Comparison of ENCODE assay signal across 19 cellular contexts in the genomic region with DNA sequence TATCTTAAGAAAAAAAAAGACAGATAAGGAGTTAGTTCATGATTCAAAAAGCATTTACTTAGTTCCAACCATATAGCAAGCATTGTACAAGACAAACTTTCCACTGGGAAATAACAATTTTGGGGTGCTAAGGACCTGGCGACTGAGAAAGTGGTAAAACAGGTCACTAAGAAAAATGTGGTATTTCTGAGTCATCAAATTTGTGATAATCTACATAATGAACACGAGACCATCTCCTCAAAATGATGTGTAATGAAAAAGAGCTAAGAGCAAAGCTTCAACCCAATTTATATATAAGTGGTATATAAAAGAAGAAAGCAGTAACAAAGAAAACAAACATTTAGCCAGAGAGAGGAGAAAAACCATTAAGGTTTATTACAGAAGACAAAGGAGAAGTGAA.
A peak's percentile ranks its signal among the peaks of the same experiment; 100 is the strongest.
DNase-seq lines count a peak whose midpoint lies in the region; ATAC-seq, FAIRE-seq and TF ChIP-seq lines count a peak whose summit lies in the region.
"Had no signal": no experiment of that assay in that cellular context is flagged by ENCODE, and none has a peak within 500 bp of the region (broad histone marks: within the 10 kb centered on the region; RNA-seq: fewer than 3 reads in every experiment).

No MANE protein-coding gene starts in this region.

- H3K4me3 Mint-ChIP-seq in activated naive CD4-positive, alpha-beta T cell treated with anti-CD3 and anti-CD28 coated beads, Interleukin-2, amount 10 ng/mL, durations not matched to agents 7 days and 5 days: no peak overlapping the region
- H3K4me3 Mint-ChIP-seq in stimulated activated naive CD8-positive, alpha-beta T cell treated with anti-CD3 and anti-CD28 coated beads, Interleukin-15, amount 100 ng/mL, for 72 hours: peak overlapping the region; percentile 46 to 83
- H3K4me3 Mint-ChIP-seq: brain, H9 had no signal

- peaks cover 58% of the 10 kb centered on the region for H3K4me1 Mint-ChIP-seq in activated naive CD4-positive, alpha-beta T cell treated with anti-CD3 and anti-CD28 coated beads, Interleukin-2, amount 10 ng/mL, durations not matched to agents 7 days and 5 days
- peaks cover 71% of the 10 kb centered on the region for H3K4me1 Mint-ChIP-seq in stimulated activated naive CD8-positive, alpha-beta T cell treated with anti-CD3 and anti-CD28 coated beads, Interleukin-15, amount 100 ng/mL, for 72 hours

- no peak overlapping the region for H3K4me2 ChIP-seq in K562 (ENCODE audit: insufficient read depth, low read length)

- TF ChIP-seq CTCF in K562 (IDR thresholded peaks at IDR 0.05 in 2 of 3, conservative IDR thresholded peaks at IDR 0.05 in 1 of 3; ENCODE audit: insufficient read depth in 2 of 3, low read depth in 1 of 3, low read length in 3 of 3): no peak

- H3K4me3 ChIP-seq in SK-N-MC: peak overlapping the region; percentile 31
- H3K4me3 ChIP-seq in K562: no peak overlapping the region
- H3K4me3 ChIP-seq: uterus had no signal

- H3K9me3 Mint-ChIP-seq in activated naive CD4-positive, alpha-beta T cell treated with anti-CD3 and anti-CD28 coated beads, Interleukin-2, amount 10 ng/mL, durations not matched to agents 7 days and 5 days: no peaks in the 10 kb centered on the region
- no peaks in the 10 kb centered on the region for H3K9me3 Mint-ChIP-seq in stimulated activated naive CD8-positive, alpha-beta T cell treated with anti-CD3 and anti-CD28 coated beads, Interleukin-15, amount 100 ng/mL, for 72 hours
- H3K9me3 Mint-ChIP-seq: brain, H9 had no signal

- no peaks in the 10 kb centered on the region for H3K9me1 ChIP-seq in K562 (ENCODE audit: control insufficient read depth, insufficient read depth, low read length)

- H3K36me3 Mint-ChIP-seq in activated naive CD4-positive, alpha-beta T cell treated with anti-CD3 and anti-CD28 coated beads, Interleukin-2, amount 10 ng/mL, durations not matched to agents 7 days and 5 days: peaks cover 14% of the 10 kb centered on the region
- H3K36me3 Mint-ChIP-seq: brain had no signal

- no TSS peak for BruUV-seq in K562 (replicated peaks; lab: Mats Ljungman, UMichigan)

- H3K27ac Mint-ChIP-seq in activated naive CD4-positive, alpha-beta T cell treated with anti-CD3 and anti-CD28 coated beads, Interleukin-2, amount 10 ng/mL, durations not matched to agents 7 days and 5 days: peak overlapping the region; percentile 76
- peak overlapping the region; percentile 29 to 97 for H3K27ac Mint-ChIP-seq in stimulated activated naive CD8-positive, alpha-beta T cell treated with anti-CD3 and anti-CD28 coated beads, Interleukin-15, amount 100 ng/mL, for 72 hours
- H3K27ac Mint-ChIP-seq: brain had no signal

- H3K36me3 ChIP-seq in SK-N-MC (ENCODE audit: insufficient read depth, low read length) (no peaks in the 10 kb centered on the region), K562 (ENCODE audit: control insufficient read depth, insufficient read depth, low read length) (no peaks in the 10 kb centered on the region)
- H3K36me3 ChIP-seq: uterus had no signal

- intact Hi-C loops in K562 (cut with micrococcal nuclease) (loop anchor here (5.0 to 10.0 kb wide), 2 partner anchors 34 to 661 kb away; no protein-coding TSS in a partner anchor), left cardiac atrium (cut with DNase I) (no loop called here)

- no peaks in the 10 kb centered on the region for H3K27me3 Mint-ChIP-seq in activated naive CD4-positive, alpha-beta T cell treated with anti-CD3 and anti-CD28 coated beads, Interleukin-2, amount 10 ng/mL, durations not matched to agents 7 days and 5 days
- no peaks in the 10 kb centered on the region for H3K27me3 Mint-ChIP-seq in stimulated activated naive CD8-positive, alpha-beta T cell treated with anti-CD3 and anti-CD28 coated beads, Interleukin-15, amount 100 ng/mL, for 72 hours
- H3K27me3 Mint-ChIP-seq: brain had no signal

- H3K9ac ChIP-seq in SK-N-MC (ENCODE audit: insufficient read length) (no peak overlapping the region), K562 (ENCODE audit: insufficient read depth in 1 of 2, low read depth in 2 of 2, low read length in 2 of 2) (no peak overlapping the region)

- in situ Hi-C loops in K562 (cut with MboI) (no loop called here), G401 (cut with HindIII; ENCODE audit: low sequenced_read_pairs) (no loop called here)

- no peak for TF ChIP-seq RAD21 in K562 (CRISPR knock-in tag; conservative IDR thresholded peaks at IDR 0.05 in 1 of 2, IDR thresholded peaks at IDR 0.05 in 1 of 2)

- no peaks in the 10 kb centered on the region for H4K20me1 ChIP-seq in K562 (replicated peaks; ENCODE audit: control insufficient read depth, insufficient read depth, low read length)

- 39% methylated on average over 2 of the region's 2 CpGs for WGBS in K562 (ENCODE audit: insufficient coverage, low coverage, missing lambda C conversion rate)

- no peaks in the 10 kb centered on the region; a peak in 3 of 5 replicates for H3K4me1 ChIP-seq in K562 (replicated peaks in 1 of 2; ENCODE audit: control insufficient read depth in 2 of 2, insufficient read depth in 2 of 2, low read length in 2 of 2)
- H3K4me1 ChIP-seq: uterus had no signal

- POLR2A ChIA-PET in K562 (lab: Yijun Ruan, JAX): no interaction called here

- FAIRE-seq in K562 (lab: Jason Lieb, UNC): no peak

- no peaks in the 10 kb centered on the region for H3K27me3 ChIP-seq in K562 (ENCODE audit: control insufficient read depth in 2 of 2, insufficient read depth in 2 of 2, low read length in 2 of 2)
- H3K27me3 ChIP-seq: uterus had no signal

- CTCF ChIA-PET in activated naive CD4-positive, alpha-beta T cell treated with anti-CD3 and anti-CD28 coated beads, Interleukin-2, amount 10 ng/mL, durations not matched to agents 7 days and 5 days (lab: Charles Lee): interaction anchor here (1.0 to 1.2 kb wide), 3 partner anchors 21 to 37 kb away, joined by 3 to 5 read pairs (median 3); no protein-coding TSS in a partner anchor
- CTCF ChIA-PET in K562 (lab: Yijun Ruan, JAX; ENCODE audit: low intra/inter-chr PET ratio): no interaction called here

- no peak for TF ChIP-seq EP300 in K562 (IDR thresholded peaks at IDR 0.05; ENCODE audit: low read length)

- no peak overlapping the region for H2AFZ ChIP-seq in K562 (ENCODE audit: low read depth, low read length)

- no peak for TF ChIP-seq POLR2A in K562 (conservative IDR thresholded peaks at IDR 0.05)

- peaks cover 18% of the 10 kb centered on the region; the same call in 2 of the 3 replicates for H3K79me2 ChIP-seq in K562 (ENCODE audit: control insufficient read depth, insufficient read depth, low read length)

- no peak for DNase-seq in activated naive CD4-positive, alpha-beta T cell treated with anti-CD3 and anti-CD28 coated beads, Interleukin-2, amount 10 ng/mL, durations not matched to agents 7 days and 5 days
- DNase-seq in activated naive CD4-positive, alpha-beta T cell (lab: John Stamatoyannopoulos, UW): no peak
- no peak for DNase-seq in SK-N-MC (ENCODE audit: low read depth, low spot score)
- DNase-seq in K562 (ENCODE audit: extremely low read depth in 1 of 4, low spot score in 3 of 4): no peak
- no peak for DNase-seq in stimulated activated naive CD8-positive, alpha-beta T cell treated with anti-CD3 and anti-CD28 coated beads, Interleukin-15, amount 100 ng/mL, for 72 hours
- no peak for DNase-seq in left cardiac atrium
- DNase-seq in G401 (ENCODE audit: low spot score): no peak
- DNase-seq: activated CD4-positive, alpha-beta T cell treated with anti-CD3 and anti-CD28 coated beads, Interleukin-2, amount 50 U/mL, for 48 hours; activated effector memory CD4-positive, alpha-beta T cell treated with Interleukin-2 at 50 U/mL for 16 hours; GDM1; glutamatergic neuron; H9; NCI-H1694 treated with DMSO at 0.1 percent for 48 hours; NCI-H446; SHP77 treated with DMSO at 0.1 percent for 48 hours; T1000; uterus had no signal

- H3K9me3 ChIP-seq in SK-N-MC (ENCODE audit: low read depth, low read length) (no peaks in the 10 kb centered on the region), K562 (replicated peaks; ENCODE audit: control insufficient read depth, insufficient read depth, low read depth, low read length) (no peaks in the 10 kb centered on the region)
- H3K9me3 ChIP-seq: uterus had no signal

- no peak for ATAC-seq in K562
- no peak for ATAC-seq in stimulated activated naive CD8-positive, alpha-beta T cell treated with anti-CD3 and anti-CD28 coated beads, Interleukin-15, amount 100 ng/mL, for 72 hours
- no peak for ATAC-seq in left cardiac atrium
- ATAC-seq in GM21737 (IDR thresholded peaks at IDR 0.05; ENCODE audit: unreplicated experiment): no peak

- H3K27ac ChIP-seq in SK-N-MC (peak overlapping the region; percentile 68), K562 (ENCODE audit: extremely low read depth, low read depth, low read length) (no peak overlapping the region)
- H3K27ac ChIP-seq: uterus had no signal

TF ChIP-seq in K562, 482 proteins besides CTCF, POLR2A, EP300 and RAD21 (continues in another document):
- no peak for TF ChIP-seq SMARCC2 (IDR thresholded peaks at IDR 0.05; ENCODE audit: low read depth)
- no peak for TF ChIP-seq TAF7 (tag; IDR thresholded peaks at IDR 0.05)
- TF ChIP-seq GABPB1 (CRISPR knock-in tag; IDR thresholded peaks at IDR 0.05): no peak
- TF ChIP-seq, protein P1, sequence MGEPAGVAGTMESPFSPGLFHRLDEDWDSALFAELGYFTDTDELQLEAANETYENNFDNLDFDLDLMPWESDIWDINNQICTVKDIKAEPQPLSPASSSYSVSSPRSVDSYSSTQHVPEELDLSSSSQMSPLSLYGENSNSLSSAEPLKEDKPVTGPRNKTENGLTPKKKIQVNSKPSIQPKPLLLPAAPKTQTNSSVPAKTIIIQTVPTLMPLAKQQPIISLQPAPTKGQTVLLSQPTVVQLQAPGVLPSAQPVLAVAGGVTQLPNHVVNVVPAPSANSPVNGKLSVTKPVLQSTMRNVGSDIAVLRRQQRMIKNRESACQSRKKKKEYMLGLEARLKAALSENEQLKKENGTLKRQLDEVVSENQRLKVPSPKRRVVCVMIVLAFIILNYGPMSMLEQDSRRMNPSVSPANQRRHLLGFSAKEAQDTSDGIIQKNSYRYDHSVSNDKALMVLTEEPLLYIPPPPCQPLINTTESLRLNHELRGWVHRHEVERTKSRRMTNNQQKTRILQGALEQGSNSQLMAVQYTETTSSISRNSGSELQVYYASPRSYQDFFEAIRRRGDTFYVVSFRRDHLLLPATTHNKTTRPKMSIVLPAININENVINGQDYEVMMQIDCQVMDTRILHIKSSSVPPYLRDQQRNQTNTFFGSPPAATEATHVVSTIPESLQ (CRISPR knock-in tag; IDR thresholded peaks at IDR 0.05): no peak
- TF ChIP-seq MAFK (IDR thresholded peaks at IDR 0.05; ENCODE audit: low read length): peak; percentile 26; the same call in 1 of the 2 replicates
- TF ChIP-seq ZNF12 (CRISPR knock-in tag; IDR thresholded peaks at IDR 0.05): no peak
- TF ChIP-seq NCOA2 (IDR thresholded peaks at IDR 0.05; ENCODE audit: partially characterized antibody in 2 of 2): no peak
- no peak for TF ChIP-seq CCNT2 (IDR thresholded peaks at IDR 0.05; ENCODE audit: borderline replicate concordance, extremely low read depth, insufficient read length, low read depth, low read length)
- no peak for TF ChIP-seq XRCC4 (IDR thresholded peaks at IDR 0.05; ENCODE audit: extremely low read depth, insufficient read depth, insufficient read length)
- TF ChIP-seq DPF2 (IDR thresholded peaks at IDR 0.05): no peak
- no peak for TF ChIP-seq HNRNPK (IDR thresholded peaks at IDR 0.05; ENCODE audit: low read depth, low read length, poor library complexity, severe bottlenecking)
- TF ChIP-seq ZNF224 (CRISPR knock-in tag; IDR thresholded peaks at IDR 0.05): no peak
